In genomic region chr4:8355306-8355705, GRCh38 we compare ENCODE assay signal across 1 cellular context.
TF ChIP-seq lines count a peak whose summit lies in the region.

No MANE protein-coding gene starts in this region.

TF ChIP-seq in GM12878, 131 proteins besides CTCF, POLR2A, EP300 and RAD21 (continued from another document):
- no peak for TF ChIP-seq HDAC2 (IDR thresholded peaks at IDR 0.05)
- TF ChIP-seq NR2F1 (conservative IDR thresholded peaks at IDR 0.05), result 0 out of 2 replicates have a peak, but pooled peaks have one; percentile 43
- TF ChIP-seq ATF7 (IDR thresholded peaks at IDR 0.05; ENCODE audit: low read depth), result peak; percentile 35; the same call in 1 of the 2 replicates
- TF ChIP-seq WRNIP1 (IDR thresholded peaks at IDR 0.05; ENCODE audit: borderline replicate concordance, low read depth, low read length), result no peak
- no peak for TF ChIP-seq MYB (IDR thresholded peaks at IDR 0.05; ENCODE audit: borderline replicate concordance, low read depth, low read length)
- TF ChIP-seq ZBTB40 (IDR thresholded peaks at IDR 0.05; ENCODE audit: borderline replicate concordance), result no peak
- TF ChIP-seq CBFB (IDR thresholded peaks at IDR 0.05; ENCODE audit: low read depth), result no peak
- peak; percentile 81 for TF ChIP-seq MTA2 (IDR thresholded peaks at IDR 0.05; ENCODE audit: low read depth)
- TF ChIP-seq TBL1XR1 (IDR thresholded peaks at IDR 0.05; ENCODE audit: low read depth, low read length), result no peak
- TF ChIP-seq BMI1 (IDR thresholded peaks at IDR 0.05; ENCODE audit: borderline replicate concordance), result 0 out of 2 replicates have a peak, but pooled peaks have one; percentile 8
- TF ChIP-seq REST (IDR thresholded peaks at IDR 0.05; ENCODE audit: low read depth, low read length), result no peak
